Comparison of ENCODE assay signal across 8 cellular contexts in genomic region chr6:134640975-134641429, GRCh38.
DNase-seq lines count a peak whose midpoint lies in the region; ATAC-seq and TF ChIP-seq lines count a peak whose summit lies in the region.

No MANE protein-coding gene starts in this region.

- peak; percentile 96 for TF ChIP-seq CTCF in GM10248 (IDR thresholded peaks at IDR 0.05; ENCODE audit: control extremely low read depth, extremely low read depth, low read depth, missing control alignments)
- TF ChIP-seq CTCF in HFF-Myc (IDR thresholded peaks at IDR 0.05; ENCODE audit: low read depth, low read length, missing control alignments): peak; percentile 89
- TF ChIP-seq CTCF in sigmoid colon (IDR thresholded peaks at IDR 0.05): peak; percentile 61 to 86 (median 78)

- no peaks in the 10 kb centered on the region for H3K36me3 ChIP-seq in sigmoid colon

- 38% methylated on average over 1 of the region's 1 CpG for WGBS in right cardiac atrium
- 48 to 63% methylated on average over 1 of the region's 1 CpG for WGBS in sigmoid colon, 2 donors

- no peak for TF ChIP-seq EP300 in sigmoid colon (IDR thresholded peaks at IDR 0.05)

- H3K4me1 ChIP-seq in right cardiac atrium (ENCODE audit: control insufficient read depth, insufficient read depth, low read length) (no peaks in the 10 kb centered on the region), sigmoid colon (peaks cover 0 to 12% (median 7%) of the 10 kb centered on the region in 4 donors)

- DNase-seq in GM10248 (ENCODE audit: extremely low spot score) (peak; percentile 67), HFF-Myc (ENCODE audit: extremely low read depth, low read depth) (peak; percentile 80), NCI-H1092 (lab: John Stamatoyannopoulos, UW) (peak; percentile 20), T-helper 17 cell (peak; percentile 22 to 65 (median 53)), anterior cingulate cortex (lab: John Stamatoyannopoulos, UW) (peak in 52 of 58 donors; percentile 10 to 85 (median 54)), right cardiac atrium (peak; percentile 77 to 90 (median 83)), sigmoid colon (peak; percentile 81), NCI-H128 (lab: John Stamatoyannopoulos, UW; ENCODE audit: unreplicated experiment) (no peak)

- H3K27ac Mint-ChIP-seq in T-helper 17 cell: peak overlapping the region; percentile 51

- intact Hi-C loops in right cardiac atrium (cut with DNase I) (loop anchor here (2.0 to 10.0 kb wide), 5 partner anchors 181 to 469 kb away; no protein-coding TSS in a partner anchor), sigmoid colon (cut with DNase I) (loop anchor here (2.0 kb wide), 1 partner anchor 466 kb away; no protein-coding TSS in a partner anchor)

- TF ChIP-seq POLR2A in sigmoid colon (IDR thresholded peaks at IDR 0.05): no peak

- H3K27me3 ChIP-seq in right cardiac atrium (ENCODE audit: control insufficient read depth, insufficient read depth): no peaks in the 10 kb centered on the region
- no peaks in the 10 kb centered on the region for H3K27me3 ChIP-seq in sigmoid colon

- H3K4me3 ChIP-seq in HFF-Myc (replicated peaks; ENCODE audit: low read depth, low read length) (no peak overlapping the region), right cardiac atrium (ENCODE audit: low read length) (no peak overlapping the region), sigmoid colon (no peak overlapping the region)

- H3K27ac ChIP-seq in right cardiac atrium (ENCODE audit: low read length): no peak overlapping the region
- no peak overlapping the region for H3K27ac ChIP-seq in sigmoid colon

- H3K27me3 Mint-ChIP-seq in T-helper 17 cell: no peaks in the 10 kb centered on the region

- H3K4me3 Mint-ChIP-seq in T-helper 17 cell: no peak overlapping the region

- no peaks in the 10 kb centered on the region for H3K9me3 ChIP-seq in T-helper 17 cell (ENCODE audit: control insufficient read depth, low read length, poor library complexity, severe bottlenecking)
- no peaks in the 10 kb centered on the region for H3K9me3 ChIP-seq in right cardiac atrium (ENCODE audit: control insufficient read depth, low read length)
- no peaks in the 10 kb centered on the region for H3K9me3 ChIP-seq in sigmoid colon

- CTCF ChIA-PET in GM10248 (lab: Yijun Ruan, JAX): interaction anchor here (0.6 to 3.8 kb wide), 57 partner anchors 9 to 799 kb away, joined by 3 to 66 read pairs (median 4); no protein-coding TSS in a partner anchor

- ATAC-seq in T-helper 17 cell: peak; percentile 87
- ATAC-seq in right cardiac atrium: peak; percentile 89 to 93

- H3K36me3 Mint-ChIP-seq in T-helper 17 cell (ENCODE audit: low read depth): no peaks in the 10 kb centered on the region

- peaks cover 17% of the 10 kb centered on the region for H3K4me1 Mint-ChIP-seq in T-helper 17 cell

- POLR2A ChIA-PET in GM10248 (lab: Yijun Ruan, JAX): interaction anchor here (0.5 kb wide), 1 partner anchor 1052 kb away, joined by 3 read pairs; no protein-coding TSS in a partner anchor
